Comparison of ENCODE assay signal across 14 cellular contexts in the genomic region with DNA sequence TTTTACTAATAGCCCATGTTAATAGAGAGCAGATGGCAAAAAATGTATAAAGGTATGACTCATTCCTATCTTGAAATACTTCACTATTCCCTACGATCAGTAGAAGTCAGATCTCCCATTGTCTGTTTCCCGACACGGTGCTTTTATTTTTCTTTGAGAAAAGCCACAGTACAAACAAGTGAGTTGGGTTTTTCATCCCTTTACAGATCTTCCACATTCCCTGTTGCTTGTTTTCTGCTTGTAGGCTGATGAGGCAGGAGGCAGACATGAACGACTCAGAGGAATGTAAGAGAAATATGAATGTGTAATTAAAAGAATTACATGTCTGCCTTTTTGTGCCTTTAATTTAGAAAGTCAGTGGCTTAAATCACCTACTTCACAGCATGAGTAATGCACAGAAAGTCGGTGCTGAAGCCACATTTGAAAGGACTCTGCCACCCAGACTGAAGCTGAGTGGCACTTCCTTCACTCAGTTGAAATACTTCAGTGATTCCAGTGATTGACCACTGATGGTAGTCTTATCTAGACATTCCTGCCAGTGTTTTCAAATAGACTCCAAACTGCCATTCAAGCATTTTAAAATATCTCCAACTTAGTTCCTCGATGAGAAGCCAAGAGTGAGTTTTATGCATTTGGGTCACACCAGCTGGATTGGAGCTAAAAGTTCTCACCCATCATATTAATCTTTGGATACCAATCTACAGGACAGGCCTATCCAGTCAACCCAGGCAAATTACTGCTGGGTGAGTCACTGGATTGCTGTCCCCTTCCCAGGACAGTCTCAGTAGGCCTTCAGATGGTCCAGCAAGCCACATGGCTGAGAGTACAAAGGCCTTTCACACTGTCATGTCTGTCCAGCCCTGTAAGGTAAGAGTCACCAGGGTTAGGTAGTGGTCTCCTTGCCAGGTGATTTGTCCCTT.
DNase-seq lines count a peak whose midpoint lies in the region; TF ChIP-seq lines count a peak whose summit lies in the region.
"Had no signal": no experiment of that assay in that cellular context is flagged by ENCODE, and none has a peak within 500 bp of the region (broad histone marks: within the 10 kb centered on the region; RNA-seq: fewer than 3 reads in every experiment).

No MANE protein-coding gene starts in this region.

- no peak overlapping the region for H3K4me3 Mint-ChIP-seq in CD4-positive, alpha-beta memory T cell
- no peak overlapping the region for H3K4me3 Mint-ChIP-seq in T-helper 2 cell treated with Interferon-gamma antibody and Interleukin-4, amounts not matched to agents 5 μg/mL and 100 μg/mL, for 36 hours
- H3K4me3 Mint-ChIP-seq: activated naive CD4-positive, alpha-beta T cell treated with anti-CD3 and anti-CD28 coated beads, Interleukin-2, amount 50 U/mL, for 24 hours; neural progenitor cell had no signal

- DNase-seq in A172 (ENCODE audit: low spot score), result peak; percentile 46
- peak; percentile 78 for DNase-seq in GM23248
- DNase-seq in astrocyte of the cerebellum (ENCODE audit: low read depth), result peak; percentile 71
- DNase-seq in islet precursor cell, result peak; percentile 87
- DNase-seq in CD4-positive, alpha-beta memory T cell, result no peak
- no peak for DNase-seq in DMS114 treated with DMSO at 0.1 percent for 48 hours (lab: John Stamatoyannopoulos, UW; ENCODE audit: unreplicated experiment)
- DNase-seq in SKM-1 (lab: John Stamatoyannopoulos, UW; ENCODE audit: unreplicated experiment), result no peak
- no peak for DNase-seq in T-helper 2 cell treated with Interferon-gamma antibody and Interleukin-4, amounts not matched to agents 5 μg/mL and 100 μg/mL, for 36 hours (ENCODE audit: low spot score)
- DNase-seq: cortex of kidney, NCI-H446, RPMI8226, upper lobe of right lung had no signal

- peak overlapping the region; percentile 34 for H2AFZ ChIP-seq in GM23248
- H2AFZ ChIP-seq: neural progenitor cell had no signal

- intact Hi-C loops in CD4-positive, alpha-beta memory T cell (cut with micrococcal nuclease), result no loop called here

- no peaks in the 10 kb centered on the region for H3K9me2 ChIP-seq in GM23248 (ENCODE audit: insufficient read depth)

- peaks cover 49% of the 10 kb centered on the region for H3F3A ChIP-seq in GM23248 (ENCODE audit: insufficient read depth)

- WGBS in GM23248 (ENCODE audit: low coverage in 1 of 2, low lambda C conversion rate in 2 of 2, missing lambda C conversion rate in 2 of 2), 2 experiments, result 2 to 7% methylated on average over 6 of the region's 6 CpGs

- H3K27ac ChIP-seq in GM23248, result peak overlapping the region; percentile 85
- no peak overlapping the region for H3K27ac ChIP-seq in CD4-positive, alpha-beta memory T cell (ENCODE audit: low read depth, low read length)
- H3K27ac ChIP-seq: neural progenitor cell, upper lobe of right lung had no signal

- H3K36me3 ChIP-seq in GM23248 (ENCODE audit: low read depth), result no peaks in the 10 kb centered on the region
- no peaks in the 10 kb centered on the region for H3K36me3 ChIP-seq in CD4-positive, alpha-beta memory T cell (ENCODE audit: insufficient read depth, low read length)
- H3K36me3 ChIP-seq: neural progenitor cell, upper lobe of right lung had no signal

- no peaks in the 10 kb centered on the region for H4K20me1 ChIP-seq in GM23248 (ENCODE audit: insufficient read depth)

- peak overlapping the region; percentile 56 for H3K4me2 ChIP-seq in GM23248 (ENCODE audit: unreplicated experiment)
- H3K4me2 ChIP-seq: neural progenitor cell had no signal

- H3K27me3 Mint-ChIP-seq in CD4-positive, alpha-beta memory T cell, result peaks cover 2 to 5% of the 10 kb centered on the region in 2 donors
- H3K27me3 Mint-ChIP-seq in T-helper 2 cell treated with Interferon-gamma antibody and Interleukin-4, amounts not matched to agents 5 μg/mL and 100 μg/mL, for 36 hours (ENCODE audit: low read depth), result no peaks in the 10 kb centered on the region
- H3K27me3 Mint-ChIP-seq: activated naive CD4-positive, alpha-beta T cell treated with anti-CD3 and anti-CD28 coated beads, Interleukin-2, amount 50 U/mL, for 24 hours had no signal

- no peaks in the 10 kb centered on the region for H3K27me3 ChIP-seq in GM23248 (replicated peaks; ENCODE audit: insufficient read depth)
- H3K27me3 ChIP-seq in CD4-positive, alpha-beta memory T cell (ENCODE audit: insufficient read depth, low read length), result no peaks in the 10 kb centered on the region
- H3K27me3 ChIP-seq: neural progenitor cell, upper lobe of right lung had no signal

- CTCF ChIA-PET in CD4-positive, alpha-beta memory T cell (lab: Charles Lee; ENCODE audit: partially characterized antibody), result no interaction called here

- no peaks in the 10 kb centered on the region for H3K4me1 Mint-ChIP-seq in CD4-positive, alpha-beta memory T cell
- no peaks in the 10 kb centered on the region for H3K4me1 Mint-ChIP-seq in T-helper 2 cell treated with Interferon-gamma antibody and Interleukin-4, amounts not matched to agents 5 μg/mL and 100 μg/mL, for 36 hours (ENCODE audit: low read depth)
- H3K4me1 Mint-ChIP-seq: activated naive CD4-positive, alpha-beta T cell treated with anti-CD3 and anti-CD28 coated beads, Interleukin-2, amount 50 U/mL, for 24 hours had no signal

- TF ChIP-seq CTCF in astrocyte of the cerebellum (IDR thresholded peaks at IDR 0.05; ENCODE audit: low read depth, low read length, missing control alignments), result no peak

- H3K4me1 ChIP-seq in GM23248 (ENCODE audit: insufficient read depth), result peaks cover 56% of the 10 kb centered on the region
- H3K4me1 ChIP-seq in CD4-positive, alpha-beta memory T cell (ENCODE audit: insufficient read depth, low read length), result no peaks in the 10 kb centered on the region
- H3K4me1 ChIP-seq: neural progenitor cell, upper lobe of right lung had no signal

- POLR2A ChIA-PET in CD4-positive, alpha-beta memory T cell (lab: Charles Lee; ENCODE audit: partially characterized antibody), result no interaction called here

- no peak overlapping the region for H3K27ac Mint-ChIP-seq in CD4-positive, alpha-beta memory T cell
- H3K27ac Mint-ChIP-seq in T-helper 2 cell treated with Interferon-gamma antibody and Interleukin-4, amounts not matched to agents 5 μg/mL and 100 μg/mL, for 36 hours, result no peak overlapping the region
- H3K27ac Mint-ChIP-seq: activated naive CD4-positive, alpha-beta T cell treated with anti-CD3 and anti-CD28 coated beads, Interleukin-2, amount 50 U/mL, for 24 hours; neural progenitor cell had no signal

- no peaks in the 10 kb centered on the region for H3K9me3 ChIP-seq in GM23248 (ENCODE audit: low read depth)
- no peaks in the 10 kb centered on the region for H3K9me3 ChIP-seq in CD4-positive, alpha-beta memory T cell (ENCODE audit: control insufficient read depth in 1 of 2, low read length in 2 of 2)
- H3K9me3 ChIP-seq: upper lobe of right lung had no signal

- peak overlapping the region; percentile 49 for H3K4me3 ChIP-seq in GM23248
- H3K4me3 ChIP-seq in astrocyte of the cerebellum (ENCODE audit: low read depth, low read length), result no peak overlapping the region
- H3K4me3 ChIP-seq in CD4-positive, alpha-beta memory T cell (ENCODE audit: low read length in 2 of 2), result no peak overlapping the region
- H3K4me3 ChIP-seq: neural progenitor cell, upper lobe of right lung had no signal

- in situ Hi-C loops in GM23248 (cut with MboI) (no loop called here), astrocyte of the cerebellum (cut with HindIII; ENCODE audit: low sequenced_read_pairs) (loop anchor here (5.0 kb wide), 1 partner anchor 86 kb away; no protein-coding TSS in a partner anchor)

- no peaks in the 10 kb centered on the region for H3K36me3 Mint-ChIP-seq in CD4-positive, alpha-beta memory T cell
- no peaks in the 10 kb centered on the region for H3K36me3 Mint-ChIP-seq in T-helper 2 cell treated with Interferon-gamma antibody and Interleukin-4, amounts not matched to agents 5 μg/mL and 100 μg/mL, for 36 hours (ENCODE audit: low read depth)
- H3K36me3 Mint-ChIP-seq: activated naive CD4-positive, alpha-beta T cell treated with anti-CD3 and anti-CD28 coated beads, Interleukin-2, amount 50 U/mL, for 24 hours; neural progenitor cell had no signal

- peaks cover 0 to 2% (median 0%) of the 10 kb centered on the region in 8 donors for H3K9me3 Mint-ChIP-seq in CD4-positive, alpha-beta memory T cell
- no peaks in the 10 kb centered on the region for H3K9me3 Mint-ChIP-seq in T-helper 2 cell treated with Interferon-gamma antibody and Interleukin-4, amounts not matched to agents 5 μg/mL and 100 μg/mL, for 36 hours
- H3K9me3 Mint-ChIP-seq: activated naive CD4-positive, alpha-beta T cell treated with anti-CD3 and anti-CD28 coated beads, Interleukin-2, amount 50 U/mL, for 24 hours; neural progenitor cell had no signal

- H3K9ac ChIP-seq in GM23248, result peak overlapping the region; percentile 69
- H3K9ac ChIP-seq: neural progenitor cell had no signal

- H3K79me2 ChIP-seq in GM23248 (ENCODE audit: insufficient read depth), result no peaks in the 10 kb centered on the region

Comparison
In these comparisons a context has a peak if more than half of its experiments do, and no peak if none do; other contexts are left out.
1. DNase-seq: peak in A172 (single experiment), GM23248 (single experiment), astrocyte of the cerebellum (single experiment) and islet precursor cell (single experiment); none in CD4-positive, alpha-beta memory T cell (0 of 5), DMS114 treated with DMSO at 0.1 percent for 48 hours (single experiment), SKM-1 (single experiment) and T-helper 2 cell treated with Interferon-gamma antibody and Interleukin-4, amounts not matched to agents 5 μg/mL and 100 μg/mL, for 36 hours (single experiment).